19 cellular contexts compared by ENCODE assay signal in the genomic region with DNA sequence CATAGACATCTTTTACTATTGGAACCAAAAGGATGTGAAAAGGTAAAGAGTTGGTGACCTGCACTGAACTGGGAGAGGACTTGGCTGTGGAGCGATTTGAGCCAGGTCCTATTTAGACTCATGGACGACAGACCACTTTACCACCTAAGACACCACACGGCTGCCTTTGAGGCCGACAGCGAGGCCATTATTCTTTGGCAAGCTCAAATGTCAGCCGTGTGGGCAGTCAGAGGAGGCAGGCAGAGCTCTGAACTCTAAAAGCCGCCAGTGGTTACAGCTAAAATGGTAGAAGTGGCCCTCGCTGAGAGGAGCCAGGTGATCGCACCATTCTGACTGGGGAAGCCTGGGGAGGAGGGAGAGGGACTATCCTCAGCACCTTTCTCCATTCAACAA. TPM values are rescaled to one million over a fixed set of nuclear protein-coding genes. Genes with fewer than 3 reads are reported as not detected.
A peak's percentile ranks its signal among the peaks of the same experiment; 100 is the strongest.
DNase-seq lines count a peak whose midpoint lies in the region; ATAC-seq and TF ChIP-seq lines count a peak whose summit lies in the region.
"Had no signal": no experiment of that assay in that cellular context is flagged by ENCODE, and none has a peak within 500 bp of the region (broad histone marks: within the 10 kb centered on the region; RNA-seq: fewer than 3 reads in every experiment).

No MANE protein-coding gene starts in this region.

- no peak for TF ChIP-seq POLR2A in upper lobe of left lung (IDR thresholded peaks at IDR 0.05)

- ATAC-seq in upper lobe of left lung (ENCODE audit: low FRiP score in 2 of 2) (no peak), HG02678 (IDR thresholded peaks at IDR 0.05; ENCODE audit: unreplicated experiment) (no peak)
- ATAC-seq in stimulated activated naive CD8-positive, alpha-beta T cell treated with anti-CD3 and anti-CD28 coated beads, Interleukin-15, Interleukin-2, amounts not matched to agents 100 U/mL and 50 U/mL, for 24 hours = no peak
- ATAC-seq: body of pancreas, right cardiac atrium had no signal

- H2AFZ ChIP-seq in hepatocyte = no peak overlapping the region

- peak overlapping the region; percentile 15 for H3K4me2 ChIP-seq in hepatocyte

- H3K4me3 ChIP-seq in hepatocyte (no peak overlapping the region), upper lobe of left lung (no peak overlapping the region)
- H3K4me3 ChIP-seq: body of pancreas, K562, ovary, thoracic aorta had no signal

- 54% methylated on average over 9 of the region's 9 CpGs for WGBS in hepatocyte (ENCODE audit: low lambda C conversion rate, missing lambda C conversion rate)
- WGBS in upper lobe of left lung, 2 donors = 83 to 93% methylated on average over 3 to 9 of the region's 9 CpGs

- H3K27ac ChIP-seq in hepatocyte = peak overlapping the region; percentile 76
- peak overlapping the region; percentile 66 to 86 (median 81) for H3K27ac ChIP-seq in upper lobe of left lung
- H3K27ac ChIP-seq: body of pancreas, thoracic aorta had no signal

- no peaks in the 10 kb centered on the region for H3K79me2 ChIP-seq in hepatocyte

- no peaks in the 10 kb centered on the region for H3K9me2 ChIP-seq in hepatocyte (replicated peaks; ENCODE audit: insufficient read depth)

- TF ChIP-seq CTCF in hepatocyte (IDR thresholded peaks at IDR 0.05; ENCODE audit: poor library complexity) = no peak
- TF ChIP-seq CTCF in upper lobe of left lung (IDR thresholded peaks at IDR 0.05) = no peak

- DNase-seq in NCI-H2029 treated with DMSO at 0.1 percent for 48 hours (lab: John Stamatoyannopoulos, UW) (peak; percentile 49), NCI-H526 treated with DMSO at 0.1 percent for 48 hours (lab: John Stamatoyannopoulos, UW) (peak; percentile 43), hepatocyte (ENCODE audit: low spot score) (no peak), upper lobe of left lung (no peak)
- DNase-seq in stimulated activated naive CD8-positive, alpha-beta T cell treated with anti-CD3 and anti-CD28 coated beads, Interleukin-15, Interleukin-2, amounts not matched to agents 100 U/mL and 50 U/mL, for 24 hours = no peak
- no peak for DNase-seq in activated CD4-positive, CD25-positive, alpha-beta regulatory T cell treated with anti-CD3 and anti-CD28 coated beads, Interleukin-2, amount 50 U/mL, for 72 hours
- DNase-seq: activated CD8-positive, alpha-beta memory T cell treated with anti-CD3 and anti-CD28 coated beads, Interleukin-2, amount 50 U/mL, for 48 hours; body of pancreas; effector memory CD4-positive, alpha-beta T cell; MM.1S; NCI-H1694; NCI-H524 treated with DMSO at 0.1 percent for 48 hours; right cardiac atrium; SIG-M5 had no signal

- no peaks in the 10 kb centered on the region for H3K9me3 ChIP-seq in hepatocyte (ENCODE audit: low read depth)
- H3K9me3 ChIP-seq in upper lobe of left lung = no peaks in the 10 kb centered on the region
- H3K9me3 ChIP-seq: body of pancreas, ovary, thoracic aorta had no signal

- H4K20me1 ChIP-seq in hepatocyte (ENCODE audit: insufficient read depth, poor library complexity, severe bottlenecking) = no peaks in the 10 kb centered on the region

- H3K27me3 ChIP-seq in hepatocyte (no peaks in the 10 kb centered on the region), upper lobe of left lung (no peaks in the 10 kb centered on the region)
- H3K27me3 ChIP-seq: body of pancreas, ovary had no signal

- H3K4me1 ChIP-seq in hepatocyte (ENCODE audit: insufficient read depth) (peaks cover 74% of the 10 kb centered on the region), upper lobe of left lung (peaks cover 42 to 71% (median 61%) of the 10 kb centered on the region in 4 donors)
- H3K4me1 ChIP-seq: body of pancreas had no signal

- no peak for TF ChIP-seq EP300 in upper lobe of left lung (IDR thresholded peaks at IDR 0.05)

- H3K36me3 ChIP-seq in hepatocyte (replicated peaks; ENCODE audit: insufficient read depth, low read depth) (no peaks in the 10 kb centered on the region), upper lobe of left lung (no peaks in the 10 kb centered on the region)
- H3K36me3 ChIP-seq: ovary, thoracic aorta had no signal

RNA-seq across cellular contexts. Expression of a gene that starts 50.5 kb away (rescaled TPM):
- total RNA-seq in hepatocyte (0.96 and 2.1 TPM in 2 replicates), upper lobe of left lung (10 to 100 TPM in 5 of 6 donors, 1 to 10 TPM in 1; 9.7 to 55.9 (median 20.8) TPM)
- polyA plus RNA-seq in hepatocyte = 2.2 and 3.0 TPM in 2 replicates
- total RNA-seq: myocyte had no signal

Comparison
In these comparisons a context has a peak if more than half of its experiments do, and no peak if none do; other contexts are left out.
1. DNase-seq: peak in NCI-H2029 treated with DMSO at 0.1 percent for 48 hours (single experiment) and NCI-H526 treated with DMSO at 0.1 percent for 48 hours (single experiment); none in hepatocyte (single experiment), upper lobe of left lung (0 of 2), stimulated activated naive CD8-positive, alpha-beta T cell treated with anti-CD3 and anti-CD28 coated beads, Interleukin-15, Interleukin-2, amounts not matched to agents 100 U/mL and 50 U/mL, for 24 hours (single experiment) and activated CD4-positive, CD25-positive, alpha-beta regulatory T cell treated with anti-CD3 and anti-CD28 coated beads, Interleukin-2, amount 50 U/mL, for 72 hours (single experiment).